ENCODE assay signal across 33 cellular contexts in genomic region chr10:102930720-102931119, GRCh38.
"Had no signal": no experiment of that assay in that cellular context is flagged by ENCODE, and none has a peak within 500 bp of the region (broad histone marks: within the 10 kb centered on the region; RNA-seq: fewer than 3 reads in every experiment).

No MANE protein-coding gene starts in this region.

- H3K4me3 ChIP-seq: MG63 had no signal

- H3K36me3 ChIP-seq: MG63 had no signal

- DNase-seq: Karpas-422, Kasumi-1, MG63, MM.1S, NCI-H1048, NCI-H1092, NCI-H1092 treated with DMSO at 0.1 percent for 48 hours, NCI-H1105, NCI-H1105 treated with DMSO at 0.1 percent for 48 hours, NCI-H1417, NCI-H1417 treated with DMSO at 0.1 percent for 48 hours, NCI-H1436, NCI-H1436 treated with DMSO at 0.1 percent for 48 hours, NCI-H146, NCI-H1694, NCI-H1694 treated with DMSO at 0.1 percent for 48 hours, NCI-H187, NCI-H187 treated with DMSO at 0.1 percent for 48 hours, NCI-H1930, NCI-H2029, NCI-H2029 treated with DMSO at 0.1 percent for 48 hours, NCI-H2081, NCI-H2081 treated with DMSO at 0.1 percent for 48 hours, NCI-H2107, NCI-H2171, NCI-H2171 treated with DMSO at 0.1 percent for 48 hours, NCI-H2227 treated with DMSO at 0.1 percent for 48 hours, NCI-H226, NCI-H345, NCI-H446, NCI-H446 treated with DMSO at 0.1 percent for 48 hours, NCI-H510A, NCI-H510A treated with DMSO at 0.1 percent for 48 hours had no signal

- H3K9me3 ChIP-seq: MG63 had no signal

- H3K27me3 ChIP-seq: MG63 had no signal
